ENCODE assay signal across 8 cellular contexts in the genomic region with DNA sequence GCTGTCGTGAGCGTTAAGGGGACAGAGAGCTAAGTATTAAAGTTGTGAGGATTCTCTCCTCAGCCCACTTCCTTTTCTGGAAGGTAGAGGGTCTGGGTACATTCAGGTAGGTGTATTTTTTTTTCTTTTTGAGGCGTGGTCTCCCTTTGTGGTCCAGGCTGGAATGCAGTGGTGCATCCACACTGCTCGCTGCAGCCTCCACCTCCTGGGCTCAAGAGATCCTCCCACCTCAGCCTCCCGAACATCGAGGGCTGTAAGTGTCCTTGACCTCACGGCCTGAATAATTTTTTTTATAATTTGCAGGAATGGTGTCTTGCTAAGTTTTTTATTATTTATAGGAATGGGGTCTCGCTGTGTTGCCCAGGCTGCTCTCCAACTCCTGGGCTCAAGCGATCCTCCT. TPM values are rescaled to one million over a fixed set of nuclear protein-coding genes. Genes with fewer than 3 reads are reported as not detected.
DNase-seq lines count a peak whose midpoint lies in the region; ATAC-seq and TF ChIP-seq lines count a peak whose summit lies in the region.

No MANE protein-coding gene starts in this region.

- no peak for TF ChIP-seq CTCF in suprapubic skin (IDR thresholded peaks at IDR 0.05)
- TF ChIP-seq CTCF in body of pancreas (IDR thresholded peaks at IDR 0.05), result no peak

- 82% methylated on average over 9 of the region's 9 CpGs for WGBS in suprapubic skin
- 75 to 79% methylated on average over 9 of the region's 9 CpGs for WGBS in body of pancreas, 2 donors

- H3K4me1 ChIP-seq in suprapubic skin (peaks cover 17% of the 10 kb centered on the region), body of pancreas (peaks cover 14% of the 10 kb centered on the region)

- DNase-seq in activated CD4-positive, alpha-beta T cell treated with anti-CD3 and anti-CD28 coated beads, Interleukin-2, amount 10 ng/mL, durations not matched to agents 24 days and 14 days, result no peak
- no peak for DNase-seq in activated CD4-positive, alpha-beta T cell treated with anti-CD3 and anti-CD28 coated beads for 48 hours
- peak; percentile 47 for DNase-seq in islet precursor cell
- no peak for DNase-seq in suprapubic skin (ENCODE audit: low spot score in 2 of 2)
- no peak for DNase-seq in body of pancreas
- no peak for DNase-seq in NCI-H128 (lab: John Stamatoyannopoulos, UW; ENCODE audit: unreplicated experiment)
- DNase-seq in cortex of kidney (lab: John Stamatoyannopoulos, UW), result no peak

- peak overlapping the region; percentile 83 for H3K4me3 ChIP-seq in suprapubic skin
- peak overlapping the region in 1 of 2 donors; percentile 97 for H3K4me3 ChIP-seq in body of pancreas

- TF ChIP-seq EP300 in suprapubic skin (IDR thresholded peaks at IDR 0.05), result no peak

- intact Hi-C loops in activated CD4-positive, alpha-beta T cell treated with anti-CD3 and anti-CD28 coated beads, Interleukin-2, amount 10 ng/mL, durations not matched to agents 24 days and 14 days (cut with micrococcal nuclease), result no loop called here
- intact Hi-C loops in body of pancreas (cut with DNase I), result no loop called here

- no peaks in the 10 kb centered on the region for H3K9me3 ChIP-seq in suprapubic skin
- no peaks in the 10 kb centered on the region for H3K9me3 ChIP-seq in body of pancreas

- peak overlapping the region; percentile 93 for H3K4me3 Mint-ChIP-seq in activated CD4-positive, alpha-beta T cell treated with anti-CD3 and anti-CD28 coated beads, Interleukin-2, amount 10 ng/mL, durations not matched to agents 24 days and 14 days
- peak overlapping the region; percentile 90 for H3K4me3 Mint-ChIP-seq in activated T-helper 17 cell treated with anti-CD3 and anti-CD28 coated beads, Interleukin-2, amount 50 U/mL, for 72 hours

- TF ChIP-seq POLR2A in suprapubic skin (IDR thresholded peaks at IDR 0.05) (no peak), body of pancreas (IDR thresholded peaks at IDR 0.05) (no peak)

- no peak overlapping the region for H3K27ac ChIP-seq in suprapubic skin
- H3K27ac ChIP-seq in body of pancreas, result no peak overlapping the region

- ATAC-seq in activated T-helper 17 cell treated with anti-CD3 and anti-CD28 coated beads, Interleukin-2, amount 50 U/mL, for 72 hours (replicated peaks), result no peak
- no peak for ATAC-seq in body of pancreas

- H3K36me3 Mint-ChIP-seq in activated CD4-positive, alpha-beta T cell treated with anti-CD3 and anti-CD28 coated beads, Interleukin-2, amount 10 ng/mL, durations not matched to agents 24 days and 14 days (ENCODE audit: low read depth), result peaks cover 41% of the 10 kb centered on the region
- H3K36me3 Mint-ChIP-seq in activated T-helper 17 cell treated with anti-CD3 and anti-CD28 coated beads, Interleukin-2, amount 50 U/mL, for 72 hours (ENCODE audit: low read depth), result peaks cover 61% of the 10 kb centered on the region

- H3K9me3 Mint-ChIP-seq in activated CD4-positive, alpha-beta T cell treated with anti-CD3 and anti-CD28 coated beads, Interleukin-2, amount 10 ng/mL, durations not matched to agents 24 days and 14 days, result no peaks in the 10 kb centered on the region
- no peaks in the 10 kb centered on the region for H3K9me3 Mint-ChIP-seq in activated T-helper 17 cell treated with anti-CD3 and anti-CD28 coated beads, Interleukin-2, amount 50 U/mL, for 72 hours

- peak overlapping the region; percentile 76 for H3K27ac Mint-ChIP-seq in activated CD4-positive, alpha-beta T cell treated with anti-CD3 and anti-CD28 coated beads, Interleukin-2, amount 10 ng/mL, durations not matched to agents 24 days and 14 days
- peak overlapping the region; percentile 78 for H3K27ac Mint-ChIP-seq in activated T-helper 17 cell treated with anti-CD3 and anti-CD28 coated beads, Interleukin-2, amount 50 U/mL, for 72 hours

- peaks cover 42% of the 10 kb centered on the region for H3K36me3 ChIP-seq in suprapubic skin
- peaks cover 9 to 18% of the 10 kb centered on the region in 2 donors for H3K36me3 ChIP-seq in body of pancreas (replicated peaks in 1 of 2; ENCODE audit: insufficient read depth in 1 of 2, low read depth in 2 of 2)

- peaks cover 15% of the 10 kb centered on the region for H3K4me1 Mint-ChIP-seq in activated CD4-positive, alpha-beta T cell treated with anti-CD3 and anti-CD28 coated beads, Interleukin-2, amount 10 ng/mL, durations not matched to agents 24 days and 14 days
- H3K4me1 Mint-ChIP-seq in activated T-helper 17 cell treated with anti-CD3 and anti-CD28 coated beads, Interleukin-2, amount 50 U/mL, for 72 hours, result peaks cover 10% of the 10 kb centered on the region

- H3K27me3 ChIP-seq in suprapubic skin (no peaks in the 10 kb centered on the region), body of pancreas (no peaks in the 10 kb centered on the region)

- H3K27me3 Mint-ChIP-seq in activated CD4-positive, alpha-beta T cell treated with anti-CD3 and anti-CD28 coated beads, Interleukin-2, amount 10 ng/mL, durations not matched to agents 24 days and 14 days, result no peaks in the 10 kb centered on the region
- H3K27me3 Mint-ChIP-seq in activated T-helper 17 cell treated with anti-CD3 and anti-CD28 coated beads, Interleukin-2, amount 50 U/mL, for 72 hours, result no peaks in the 10 kb centered on the region

RNA-seq across cellular contexts. Expression of a gene that starts 1.4 kb away (rescaled TPM):
- 91.6 and 97.0 TPM in 2 replicates for total RNA-seq in activated CD4-positive, alpha-beta T cell treated with anti-CD3 and anti-CD28 coated beads, Interleukin-2, amount 10 ng/mL, durations not matched to agents 24 days and 14 days
- total RNA-seq in activated T-helper 17 cell treated with anti-CD3 and anti-CD28 coated beads, Interleukin-2, amount 50 U/mL, for 72 hours, result 10 to 100 TPM; 31.5 to 75.2 TPM
- total RNA-seq in suprapubic skin, result 10 to 100 TPM; 16.3 to 24.4 (median 21.8) TPM
- 10 to 100 TPM; 11.2 to 33.6 TPM for total RNA-seq in body of pancreas

RNA-seq across cellular contexts. Expression of a gene that starts 19.2 kb away (rescaled TPM):
- total RNA-seq in activated CD4-positive, alpha-beta T cell treated with anti-CD3 and anti-CD28 coated beads, Interleukin-2, amount 10 ng/mL, durations not matched to agents 24 days and 14 days, result 66.2 and 66.5 TPM in 2 replicates
- total RNA-seq in activated T-helper 17 cell treated with anti-CD3 and anti-CD28 coated beads, Interleukin-2, amount 50 U/mL, for 72 hours, result 10 to 100 TPM; 47.1 to 60.0 TPM
- total RNA-seq in suprapubic skin (10 to 100 TPM; 32.0 to 81.3 (median 40.1) TPM), body of pancreas (10 to 100 TPM; 20.5 to 22.4 TPM)

RNA-seq across cellular contexts. Expression of a gene that starts 36.1 kb away (rescaled TPM):
- total RNA-seq in activated CD4-positive, alpha-beta T cell treated with anti-CD3 and anti-CD28 coated beads, Interleukin-2, amount 10 ng/mL, durations not matched to agents 24 days and 14 days, result 25.3 and 25.7 TPM in 2 replicates
- total RNA-seq in activated T-helper 17 cell treated with anti-CD3 and anti-CD28 coated beads, Interleukin-2, amount 50 U/mL, for 72 hours, result 10 to 100 TPM; 14.7 to 21.5 TPM
- total RNA-seq in suprapubic skin (100 to 1,000 TPM in 1 of 4 donors, 10 to 100 TPM in 3; 37.0 to 102 (median 65.7) TPM), body of pancreas (10 to 100 TPM; 29.1 to 59.3 TPM)
